ENCODE assay signal across 8 cellular contexts in the genomic region with DNA sequence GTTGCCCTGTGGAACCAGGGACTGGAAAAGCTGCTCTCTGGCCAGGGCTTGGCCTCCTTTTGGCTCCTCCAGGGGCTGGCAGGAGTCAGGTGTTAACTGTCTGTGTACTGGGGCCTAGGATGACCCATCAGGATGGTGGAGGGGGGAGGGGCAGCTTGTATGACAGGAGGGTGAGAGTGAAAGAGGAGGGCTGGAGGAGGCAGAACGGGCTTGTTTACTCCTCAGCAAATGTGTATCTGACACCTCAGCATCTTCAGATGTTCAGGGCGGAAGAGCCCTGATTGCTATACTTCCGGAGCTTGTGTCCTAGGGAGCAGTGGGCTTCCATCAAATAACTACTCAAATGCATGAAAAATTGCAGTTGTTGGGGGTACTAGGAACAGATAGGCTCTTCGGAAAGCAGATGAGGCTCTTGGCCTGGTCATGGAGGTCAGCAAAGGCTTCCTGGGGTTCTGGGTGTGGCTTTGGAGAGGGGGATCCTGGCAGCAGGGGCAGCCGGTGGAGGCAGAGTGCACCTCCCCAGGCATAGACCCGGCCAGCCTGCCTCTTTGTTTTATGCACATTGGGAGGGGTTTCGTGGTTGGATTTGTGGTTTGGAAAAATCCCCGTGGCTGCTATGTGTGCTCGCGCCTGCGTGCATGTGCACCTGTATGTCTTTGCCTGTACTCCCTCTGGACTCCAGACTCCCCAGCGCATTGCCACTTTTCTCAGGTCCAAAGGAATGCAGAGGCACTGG. TPM values are rescaled to one million over a fixed set of nuclear protein-coding genes. Genes with fewer than 3 reads are reported as not detected.
DNase-seq lines count a peak whose midpoint lies in the region; ATAC-seq and TF ChIP-seq lines count a peak whose summit lies in the region.

No MANE protein-coding gene starts in this region.

- H3K36me3 ChIP-seq in BLaER1 (no peaks in the 10 kb centered on the region), osteoblast (ENCODE audit: insufficient read depth, low read length) (no peaks in the 10 kb centered on the region)

- H3K9me3 ChIP-seq in BLaER1 (no peaks in the 10 kb centered on the region), osteoblast (ENCODE audit: low read depth, low read length) (no peaks in the 10 kb centered on the region)

- DNase-seq in RWPE1 (ENCODE audit: low spot score): no peak
- DNase-seq in osteoblast (ENCODE audit: insufficient read length, low spot score, missing footprints): peak; percentile 75
- no peak for DNase-seq in NCI-H1436 (lab: John Stamatoyannopoulos, UW)
- DNase-seq in NCI-H2227 treated with DMSO at 0.1 percent for 48 hours (lab: John Stamatoyannopoulos, UW): no peak
- no peak for DNase-seq in EL

- H3K27me3 ChIP-seq in BLaER1 (no peaks in the 10 kb centered on the region), osteoblast (ENCODE audit: insufficient read depth, low read length) (no peaks in the 10 kb centered on the region)

- peak; percentile 43 for ATAC-seq in GM21576 (IDR thresholded peaks at IDR 0.05; ENCODE audit: unreplicated experiment)

- TF ChIP-seq CTCF in RWPE1 (conservative IDR thresholded peaks at IDR 0.05; ENCODE audit: low read depth) (no peak), osteoblast (IDR thresholded peaks at IDR 0.05; ENCODE audit: extremely low read depth, low read depth, low read length) (no peak)

- no peaks in the 10 kb centered on the region for H3K79me2 ChIP-seq in osteoblast (ENCODE audit: insufficient read depth, low read length)

- H3K4me3 ChIP-seq in BLaER1 (peak overlapping the region; percentile 31), osteoblast (ENCODE audit: insufficient read depth, low read length) (no peak overlapping the region)

- peak overlapping the region; percentile 85 for H3K27ac ChIP-seq in BLaER1
- peak overlapping the region; percentile 14; the same call in 1 of the 2 replicates for H3K27ac ChIP-seq in RWPE1
- H3K27ac ChIP-seq in angular gyrus (ENCODE audit: low read depth, low read length): peak overlapping the region; percentile 2
- no peak overlapping the region for H3K27ac ChIP-seq in osteoblast (ENCODE audit: low read depth, low read length)

- peak overlapping the region; percentile 43; the same call in 1 of the 2 replicates for H3K9ac ChIP-seq in BLaER1

- CTCF ChIA-PET in RWPE1 (lab: Yijun Ruan, JAX): interaction anchor here (0.7 to 1.2 kb wide), 3 partner anchors 13 to 20 kb away, joined by 3 to 4 read pairs (median 3); no protein-coding TSS in a partner anchor

- no peak overlapping the region for H2AFZ ChIP-seq in osteoblast (ENCODE audit: low read length)

- H3K4me1 ChIP-seq in BLaER1: peaks cover 99% of the 10 kb centered on the region
- peaks cover 15% of the 10 kb centered on the region for H3K4me1 ChIP-seq in osteoblast (ENCODE audit: insufficient read depth, low read length)

- peak overlapping the region; percentile 91 for H3K4me2 ChIP-seq in BLaER1
- H3K4me2 ChIP-seq in osteoblast (ENCODE audit: insufficient read depth, low read length): no peak overlapping the region

- POLR2A ChIA-PET in RWPE1 (lab: Yijun Ruan, JAX; ENCODE audit: low non-redundant PET): no interaction called here

- H4K20me1 ChIP-seq in BLaER1 (peaks cover 6% of the 10 kb centered on the region; the same call in 1 of the 2 replicates), osteoblast (ENCODE audit: insufficient read depth, low read length) (no peaks in the 10 kb centered on the region)

RNA-seq across cellular contexts. Expression of gene CD82, which starts 31.2 kb away (rescaled TPM):
- total RNA-seq in osteoblast: 14.7 and 23.2 TPM in 2 replicates
